Comparison of ENCODE assay signal across 1 cellular context in genomic region chr6:149545754-149546471, GRCh38.
TF ChIP-seq lines count a peak whose summit lies in the region.

TSS of gene PPIL4 (minus strand) at chr6:149546043. CDS start at chr6:149546005, 38 bp downstream.

TF ChIP-seq in HEK293, 187 proteins besides CTCF, POLR2A, EP300 and RAD21 (continued from another document):
- peak; percentile 81 for TF ChIP-seq ZBTB11 (tag by site-specific recombination; conservative IDR thresholded peaks at IDR 0.05; ENCODE audit: low read depth)
- no peak for TF ChIP-seq ZIC2 (tag by site-specific recombination; IDR thresholded peaks at IDR 0.05)
- TF ChIP-seq SP2 (tag by site-specific recombination; IDR thresholded peaks at IDR 0.05): peak; percentile 95
- TF ChIP-seq ZNF350 (tag by site-specific recombination; IDR thresholded peaks at IDR 0.05): no peak
- TF ChIP-seq ZNF785 (tag by site-specific recombination; IDR thresholded peaks at IDR 0.05): no peak
- no peak for TF ChIP-seq ZNF571 (tag by site-specific recombination; IDR thresholded peaks at IDR 0.05)
- TF ChIP-seq ZNF416 (tag by site-specific recombination; IDR thresholded peaks at IDR 0.05): no peak
- TF ChIP-seq ZNF133 (tag by site-specific recombination; IDR thresholded peaks at IDR 0.05): no peak
- no peak for TF ChIP-seq MZF1 (tag by site-specific recombination; IDR thresholded peaks at IDR 0.05; ENCODE audit: borderline replicate concordance)
- no peak for TF ChIP-seq HIC1 (tag by site-specific recombination; IDR thresholded peaks at IDR 0.05)
- TF ChIP-seq ZNF792 (tag by site-specific recombination; IDR thresholded peaks at IDR 0.05): no peak
- TF ChIP-seq ZEB2 (tag by site-specific recombination; IDR thresholded peaks at IDR 0.05): peak; percentile 100
- TF ChIP-seq ZNF302 (tag by site-specific recombination; IDR thresholded peaks at IDR 0.05; ENCODE audit: low read depth): no peak
- TF ChIP-seq BCL6B (tag by site-specific recombination; IDR thresholded peaks at IDR 0.05): no peak
- TF ChIP-seq, protein P1, sequence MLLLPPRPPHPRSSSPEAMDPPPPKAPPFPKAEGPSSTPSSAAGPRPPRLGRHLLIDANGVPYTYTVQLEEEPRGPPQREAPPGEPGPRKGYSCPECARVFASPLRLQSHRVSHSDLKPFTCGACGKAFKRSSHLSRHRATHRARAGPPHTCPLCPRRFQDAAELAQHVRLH (tag by site-specific recombination; IDR thresholded peaks at IDR 0.05): peak; percentile 96
- no peak for TF ChIP-seq KLF7 (tag by site-specific recombination; IDR thresholded peaks at IDR 0.05; ENCODE audit: borderline replicate concordance)
- no peak for TF ChIP-seq ZNF211 (tag by site-specific recombination; IDR thresholded peaks at IDR 0.05; ENCODE audit: low read depth)
- no peak for TF ChIP-seq ZNF155 (tag by site-specific recombination; IDR thresholded peaks at IDR 0.05)
- peak; percentile 60 for TF ChIP-seq ZNF394 (tag by site-specific recombination; IDR thresholded peaks at IDR 0.05; ENCODE audit: borderline replicate concordance)
- TF ChIP-seq ZNF548 (tag by site-specific recombination; IDR thresholded peaks at IDR 0.05): no peak
- TF ChIP-seq WT1 (tag by site-specific recombination; IDR thresholded peaks at IDR 0.05): peak; percentile 49; the same call in 1 of the 2 replicates
- TF ChIP-seq ZNF37A (tag by site-specific recombination; IDR thresholded peaks at IDR 0.05): no peak
- no peak for TF ChIP-seq ZNF837 (tag by site-specific recombination; IDR thresholded peaks at IDR 0.05)
- TF ChIP-seq ZFP37 (tag by site-specific recombination; IDR thresholded peaks at IDR 0.05): 0 out of 2 replicates have a peak, but pooled peaks have one; percentile 25
- TF ChIP-seq ZNF223 (tag by site-specific recombination; IDR thresholded peaks at IDR 0.05): no peak
- TF ChIP-seq KLF16 (tag by site-specific recombination; IDR thresholded peaks at IDR 0.05): peak; percentile 84
- no peak for TF ChIP-seq ZNF544 (tag by site-specific recombination; IDR thresholded peaks at IDR 0.05)
- no peak for TF ChIP-seq ZNF48 (tag by site-specific recombination; IDR thresholded peaks at IDR 0.05)
- TF ChIP-seq YY2 (tag by site-specific recombination; IDR thresholded peaks at IDR 0.05): peak; percentile 65; the same call in 1 of the 2 replicates
- TF ChIP-seq, protein P2, sequence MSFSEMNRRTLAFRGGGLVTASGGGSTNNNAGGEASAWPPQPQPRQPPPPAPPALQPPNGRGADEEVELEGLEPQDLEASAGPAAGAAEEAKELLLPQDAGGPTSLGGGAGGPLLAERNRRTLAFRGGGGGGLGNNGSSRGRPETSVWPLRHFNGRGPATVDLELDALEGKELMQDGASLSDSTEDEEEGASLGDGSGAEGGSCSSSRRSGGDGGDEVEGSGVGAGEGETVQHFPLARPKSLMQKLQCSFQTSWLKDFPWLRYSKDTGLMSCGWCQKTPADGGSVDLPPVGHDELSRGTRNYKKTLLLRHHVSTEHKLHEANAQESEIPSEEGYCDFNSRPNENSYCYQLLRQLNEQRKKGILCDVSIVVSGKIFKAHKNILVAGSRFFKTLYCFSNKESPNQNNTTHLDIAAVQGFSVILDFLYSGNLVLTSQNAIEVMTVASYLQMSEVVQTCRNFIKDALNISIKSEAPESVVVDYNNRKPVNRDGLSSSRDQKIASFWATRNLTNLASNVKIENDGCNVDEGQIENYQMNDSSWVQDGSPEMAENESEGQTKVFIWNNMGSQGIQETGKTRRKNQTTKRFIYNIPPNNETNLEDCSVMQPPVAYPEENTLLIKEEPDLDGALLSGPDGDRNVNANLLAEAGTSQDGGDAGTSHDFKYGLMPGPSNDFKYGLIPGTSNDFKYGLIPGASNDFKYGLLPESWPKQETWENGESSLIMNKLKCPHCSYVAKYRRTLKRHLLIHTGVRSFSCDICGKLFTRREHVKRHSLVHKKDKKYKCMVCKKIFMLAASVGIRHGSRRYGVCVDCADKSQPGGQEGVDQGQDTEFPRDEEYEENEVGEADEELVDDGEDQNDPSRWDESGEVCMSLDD (tag by site-specific recombination; IDR thresholded peaks at IDR 0.05): peak; percentile 58; the same call in 1 of the 2 replicates
- no peak for TF ChIP-seq HOXD13 (CRISPR knock-in tag; IDR thresholded peaks at IDR 0.05; ENCODE audit: borderline replicate concordance)
- TF ChIP-seq ZNF311 (tag by site-specific recombination; IDR thresholded peaks at IDR 0.05; ENCODE audit: borderline replicate concordance): no peak
- no peak for TF ChIP-seq ZNF221 (tag by site-specific recombination; IDR thresholded peaks at IDR 0.05; ENCODE audit: borderline replicate concordance)
- TF ChIP-seq ZNF629 (tag by site-specific recombination; IDR thresholded peaks at IDR 0.05): peak; percentile 98
- no peak for TF ChIP-seq MYNN (tag by site-specific recombination; IDR thresholded peaks at IDR 0.05; ENCODE audit: borderline replicate concordance)
- no peak for TF ChIP-seq ZNF433 (tag by site-specific recombination; IDR thresholded peaks at IDR 0.05; ENCODE audit: low read depth)
- no peak; the same call in 1 of the 2 replicates for TF ChIP-seq ZNF266 (tag by site-specific recombination; IDR thresholded peaks at IDR 0.05; ENCODE audit: low read depth)
- TF ChIP-seq ZFP41 (tag by site-specific recombination; IDR thresholded peaks at IDR 0.05; ENCODE audit: borderline replicate concordance): no peak
- TF ChIP-seq, protein P3, sequence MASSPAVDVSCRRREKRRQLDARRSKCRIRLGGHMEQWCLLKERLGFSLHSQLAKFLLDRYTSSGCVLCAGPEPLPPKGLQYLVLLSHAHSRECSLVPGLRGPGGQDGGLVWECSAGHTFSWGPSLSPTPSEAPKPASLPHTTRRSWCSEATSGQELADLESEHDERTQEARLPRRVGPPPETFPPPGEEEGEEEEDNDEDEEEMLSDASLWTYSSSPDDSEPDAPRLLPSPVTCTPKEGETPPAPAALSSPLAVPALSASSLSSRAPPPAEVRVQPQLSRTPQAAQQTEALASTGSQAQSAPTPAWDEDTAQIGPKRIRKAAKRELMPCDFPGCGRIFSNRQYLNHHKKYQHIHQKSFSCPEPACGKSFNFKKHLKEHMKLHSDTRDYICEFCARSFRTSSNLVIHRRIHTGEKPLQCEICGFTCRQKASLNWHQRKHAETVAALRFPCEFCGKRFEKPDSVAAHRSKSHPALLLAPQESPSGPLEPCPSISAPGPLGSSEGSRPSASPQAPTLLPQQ (tag by site-specific recombination; IDR thresholded peaks at IDR 0.05): 0 out of 2 replicates have a peak, but pooled peaks have one; percentile 66
- no peak for TF ChIP-seq MEIS1 (CRISPR knock-in tag; IDR thresholded peaks at IDR 0.05; ENCODE audit: borderline replicate concordance)
- TF ChIP-seq, protein P4, sequence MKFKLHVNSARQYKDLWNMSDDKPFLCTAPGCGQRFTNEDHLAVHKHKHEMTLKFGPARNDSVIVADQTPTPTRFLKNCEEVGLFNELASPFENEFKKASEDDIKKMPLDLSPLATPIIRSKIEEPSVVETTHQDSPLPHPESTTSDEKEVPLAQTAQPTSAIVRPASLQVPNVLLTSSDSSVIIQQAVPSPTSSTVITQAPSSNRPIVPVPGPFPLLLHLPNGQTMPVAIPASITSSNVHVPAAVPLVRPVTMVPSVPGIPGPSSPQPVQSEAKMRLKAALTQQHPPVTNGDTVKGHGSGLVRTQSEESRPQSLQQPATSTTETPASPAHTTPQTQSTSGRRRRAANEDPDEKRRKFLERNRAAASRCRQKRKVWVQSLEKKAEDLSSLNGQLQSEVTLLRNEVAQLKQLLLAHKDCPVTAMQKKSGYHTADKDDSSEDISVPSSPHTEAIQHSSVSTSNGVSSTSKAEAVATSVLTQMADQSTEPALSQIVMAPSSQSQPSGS (tag by site-specific recombination; IDR thresholded peaks at IDR 0.05; ENCODE audit: low read depth): peak; percentile 81; the same call in 1 of the 2 replicates
- TF ChIP-seq ZNF138 (tag by site-specific recombination; IDR thresholded peaks at IDR 0.05; ENCODE audit: borderline replicate concordance): no peak
- TF ChIP-seq, protein P5, sequence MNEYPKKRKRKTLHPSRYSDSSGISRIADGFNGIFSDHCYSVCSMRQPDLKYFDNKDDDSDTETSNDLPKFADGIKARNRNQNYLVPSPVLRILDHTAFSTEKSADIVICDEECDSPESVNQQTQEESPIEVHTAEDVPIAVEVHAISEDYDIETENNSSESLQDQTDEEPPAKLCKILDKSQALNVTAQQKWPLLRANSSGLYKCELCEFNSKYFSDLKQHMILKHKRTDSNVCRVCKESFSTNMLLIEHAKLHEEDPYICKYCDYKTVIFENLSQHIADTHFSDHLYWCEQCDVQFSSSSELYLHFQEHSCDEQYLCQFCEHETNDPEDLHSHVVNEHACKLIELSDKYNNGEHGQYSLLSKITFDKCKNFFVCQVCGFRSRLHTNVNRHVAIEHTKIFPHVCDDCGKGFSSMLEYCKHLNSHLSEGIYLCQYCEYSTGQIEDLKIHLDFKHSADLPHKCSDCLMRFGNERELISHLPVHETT (tag by site-specific recombination; IDR thresholded peaks at IDR 0.05): peak; percentile 61; the same call in 1 of the 2 replicates
- TF ChIP-seq HOXC10 (CRISPR knock-in tag; IDR thresholded peaks at IDR 0.05): peak; percentile 44; the same call in 1 of the 2 replicates
- no peak for TF ChIP-seq ZNF621 (tag by site-specific recombination; IDR thresholded peaks at IDR 0.05)
- TF ChIP-seq, protein P6, sequence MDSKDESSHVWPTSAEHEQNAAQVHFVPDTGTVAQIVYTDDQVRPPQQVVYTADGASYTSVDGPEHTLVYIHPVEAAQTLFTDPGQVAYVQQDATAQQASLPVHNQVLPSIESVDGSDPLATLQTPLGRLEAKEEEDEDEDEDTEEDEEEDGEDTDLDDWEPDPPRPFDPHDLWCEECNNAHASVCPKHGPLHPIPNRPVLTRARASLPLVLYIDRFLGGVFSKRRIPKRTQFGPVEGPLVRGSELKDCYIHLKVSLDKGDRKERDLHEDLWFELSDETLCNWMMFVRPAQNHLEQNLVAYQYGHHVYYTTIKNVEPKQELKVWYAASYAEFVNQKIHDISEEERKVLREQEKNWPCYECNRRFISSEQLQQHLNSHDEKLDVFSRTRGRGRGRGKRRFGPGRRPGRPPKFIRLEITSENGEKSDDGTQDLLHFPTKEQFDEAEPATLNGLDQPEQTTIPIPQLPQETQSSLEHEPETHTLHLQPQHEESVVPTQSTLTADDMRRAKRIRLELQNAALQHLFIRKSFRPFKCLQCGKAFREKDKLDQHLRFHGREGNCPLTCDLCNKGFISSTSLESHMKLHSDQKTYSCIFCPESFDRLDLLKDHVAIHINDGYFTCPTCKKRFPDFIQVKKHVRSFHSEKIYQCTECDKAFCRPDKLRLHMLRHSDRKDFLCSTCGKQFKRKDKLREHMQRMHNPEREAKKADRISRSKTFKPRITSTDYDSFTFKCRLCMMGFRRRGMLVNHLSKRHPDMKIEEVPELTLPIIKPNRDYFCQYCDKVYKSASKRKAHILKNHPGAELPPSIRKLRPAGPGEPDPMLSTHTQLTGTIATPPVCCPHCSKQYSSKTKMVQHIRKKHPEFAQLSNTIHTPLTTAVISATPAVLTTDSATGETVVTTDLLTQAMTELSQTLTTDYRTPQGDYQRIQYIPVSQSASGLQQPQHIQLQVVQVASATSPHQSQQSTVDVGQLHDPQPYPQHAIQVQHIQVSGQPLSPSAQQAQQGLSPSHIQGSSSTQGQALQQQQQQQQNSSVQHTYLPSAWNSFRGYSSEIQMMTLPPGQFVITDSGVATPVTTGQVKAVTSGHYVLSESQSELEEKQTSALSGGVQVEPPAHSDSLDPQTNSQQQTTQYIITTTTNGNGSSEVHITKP (tag by site-specific recombination; IDR thresholded peaks at IDR 0.05): peak; percentile 51; the same call in 1 of the 2 replicates
